33 cellular contexts compared by ENCODE assay signal in the genomic region with DNA sequence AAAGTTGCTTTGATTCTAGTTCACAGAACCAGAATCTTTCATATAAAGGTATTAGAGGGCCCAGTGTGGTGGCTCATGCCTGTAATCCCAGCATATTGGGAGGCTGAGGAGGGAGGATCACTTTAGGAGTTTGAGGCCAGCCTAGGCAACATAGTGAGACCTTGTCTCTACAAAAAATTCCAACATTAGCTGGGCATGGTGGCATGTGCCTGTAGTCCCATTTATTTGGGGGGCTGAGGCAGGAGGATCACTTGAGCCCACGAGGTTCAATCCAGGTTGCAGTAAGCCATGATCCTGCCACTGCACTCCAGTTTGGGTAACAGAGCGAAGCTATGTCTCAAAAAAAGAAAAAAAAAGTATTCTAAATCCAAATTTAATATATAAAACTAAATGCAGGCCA.
"Had no signal": no experiment of that assay in that cellular context is flagged by ENCODE, and none has a peak within 500 bp of the region (broad histone marks: within the 10 kb centered on the region; RNA-seq: fewer than 3 reads in every experiment).

No MANE protein-coding gene starts in this region.

- H3K4me3 ChIP-seq: heart left ventricle, left lung, lung, pancreas, psoas muscle, suprapubic skin, tibial artery had no signal

- H3K4me3 Mint-ChIP-seq: activated CD4-positive, alpha-beta memory T cell treated with anti-CD3 and anti-CD28 coated beads for 36 hours; activated CD4-positive, alpha-beta T cell treated with anti-CD3 and anti-CD28 coated beads, Interleukin-2, amount 10 ng/mL, durations not matched to agents 24 days and 14 days; activated naive CD4-positive, alpha-beta T cell treated with anti-CD3 and anti-CD28 coated beads, Interleukin-2, amount 10 ng/mL, durations not matched to agents 7 days and 5 days; activated naive CD8-positive, alpha-beta T cell treated with anti-CD3 and anti-CD28 coated beads, Interleukin-2, amount 10 ng/mL, durations not matched to agents 7 days and 5 days; activated T-cell treated with anti-CD3 and anti-CD28 coated beads, Interleukin-2, amount 50 U/mL, for 24 hours; effector memory CD8-positive, alpha-beta T cell; mesothelial cell of epicardium; naive B cell; neural crest cell; stimulated activated naive B cell treated with anti-CD40 and anti-IgM and Interleukin-4, amounts not matched to agents 10 μg/mL and 1 μg/mL and 100 μg/mL, for 72 hours; T-helper 1 cell treated with Interleukin-12 subunit alpha and Interleukin-12 subunit beta and Interleukin-4 antibody, amounts not matched to agents 30 μg/mL and 1 μg/mL, for 36 hours had no signal

- ATAC-seq: activated CD4-positive, CD25-positive, alpha-beta regulatory T cell treated with anti-CD3 and anti-CD28 coated beads, Interleukin-2, amount 50 U/mL, for 24 hours; effector memory CD8-positive, alpha-beta T cell; esophagus mucosa; foreskin keratinocyte; heart left ventricle; left lung; pancreas; psoas muscle; stimulated activated naive B cell treated with anti-CD40 and anti-IgM and Interleukin-4, amounts not matched to agents 10 μg/mL and 1 μg/mL and 100 μg/mL, for 72 hours had no signal

- H3K27ac Mint-ChIP-seq: activated naive CD8-positive, alpha-beta T cell treated with anti-CD3 and anti-CD28 coated beads, Interleukin-2, amount 10 ng/mL, durations not matched to agents 7 days and 5 days; mesothelial cell of epicardium; naive B cell; stimulated activated naive B cell treated with anti-CD40 and anti-IgM and Interleukin-4, amounts not matched to agents 10 μg/mL and 1 μg/mL and 100 μg/mL, for 72 hours had no signal

- H3K4me1 Mint-ChIP-seq: mesothelial cell of epicardium had no signal

- H3K27ac ChIP-seq: brain microvascular endothelial cell, foreskin keratinocyte, heart left ventricle, left lung, pancreas, psoas muscle, suprapubic skin, VCaP had no signal

- H3K9me3 Mint-ChIP-seq: activated naive CD4-positive, alpha-beta T cell treated with anti-CD3 and anti-CD28 coated beads, Interleukin-2, amount 10 ng/mL, durations not matched to agents 7 days and 5 days; neural crest cell had no signal

- H3K9me3 ChIP-seq: left lung, pancreas, psoas muscle, suprapubic skin, tibial artery had no signal

- H3K27me3 ChIP-seq: brain microvascular endothelial cell, foreskin keratinocyte, heart left ventricle, left lung, pancreas, suprapubic skin, tibial artery had no signal

- DNase-seq: activated CD4-positive, alpha-beta memory T cell treated with anti-CD3 and anti-CD28 coated beads for 36 hours; activated CD4-positive, alpha-beta T cell treated with anti-CD3 and anti-CD28 coated beads, Interleukin-2, amount 10 ng/mL, durations not matched to agents 24 days and 14 days; activated CD8-positive, alpha-beta memory T cell treated with anti-CD3 and anti-CD28 coated beads, Interleukin-2, amount 50 U/mL, for 4 hours; activated gamma-delta T cell; activated naive CD4-positive, alpha-beta T cell treated with anti-CD3 and anti-CD28 coated beads, Interleukin-2, amount 10 ng/mL, durations not matched to agents 7 days and 5 days; activated naive CD8-positive, alpha-beta T cell treated with anti-CD3 and anti-CD28 coated beads, Interleukin-2, amount 10 ng/mL, durations not matched to agents 7 days and 5 days; activated T-cell treated with anti-CD3 and anti-CD28 coated beads, Interleukin-2, amount 50 U/mL, for 24 hours; amniotic stem cell; brain microvascular endothelial cell; caudate nucleus; cortex of kidney; effector memory CD8-positive, alpha-beta T cell; foreskin keratinocyte; heart left ventricle; left lung; naive B cell; nucleus accumbens; pancreas; psoas muscle; stimulated activated CD4-positive, alpha-beta T cell treated with anti-CD3 and anti-CD28 coated beads, Interleukin-15, amount 100 ng/mL, for 24 hours; stimulated activated CD4-positive, alpha-beta T cell treated with anti-CD3 and anti-CD28 coated beads, Interleukin-2, amount 100 ng/mL, for 24 hours; stimulated activated naive B cell treated with anti-CD40 and anti-IgM and Interleukin-4, amounts not matched to agents 10 μg/mL and 1 μg/mL and 100 μg/mL, for 72 hours; SW 1271; T-helper 9 cell; tibial artery had no signal

- H3K27me3 Mint-ChIP-seq: activated CD4-positive, alpha-beta memory T cell treated with anti-CD3 and anti-CD28 coated beads for 36 hours; activated CD4-positive, alpha-beta T cell treated with anti-CD3 and anti-CD28 coated beads, Interleukin-2, amount 10 ng/mL, durations not matched to agents 24 days and 14 days; activated naive CD4-positive, alpha-beta T cell treated with anti-CD3 and anti-CD28 coated beads, Interleukin-2, amount 10 ng/mL, durations not matched to agents 7 days and 5 days; activated naive CD8-positive, alpha-beta T cell treated with anti-CD3 and anti-CD28 coated beads, Interleukin-2, amount 10 ng/mL, durations not matched to agents 7 days and 5 days; activated T-cell treated with anti-CD3 and anti-CD28 coated beads, Interleukin-2, amount 50 U/mL, for 24 hours; effector memory CD8-positive, alpha-beta T cell had no signal
